9 cellular contexts compared by ENCODE assay signal in the genomic region with DNA sequence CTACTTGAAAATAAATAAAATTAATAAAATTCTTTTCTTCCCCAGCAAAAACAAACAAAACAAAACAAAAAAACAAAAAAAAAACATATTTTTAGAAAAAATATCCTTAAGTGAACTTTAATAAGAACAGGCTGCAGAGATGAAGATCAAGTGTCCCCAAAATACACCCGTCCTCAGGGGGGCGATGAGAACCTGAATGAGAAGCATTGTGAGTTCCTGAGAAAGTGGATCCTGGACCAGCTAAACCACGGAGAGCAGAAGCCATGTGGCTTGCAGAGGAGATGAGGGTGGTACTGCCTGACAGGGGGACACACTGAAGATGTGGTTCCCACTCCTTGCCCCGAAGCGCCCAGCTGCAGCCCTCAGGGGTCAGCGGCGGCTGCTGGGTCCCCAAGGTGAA.
DNase-seq lines count a peak whose midpoint lies in the region; ATAC-seq and TF ChIP-seq lines count a peak whose summit lies in the region.
"Had no signal": no experiment of that assay in that cellular context is flagged by ENCODE, and none has a peak within 500 bp of the region (broad histone marks: within the 10 kb centered on the region; RNA-seq: fewer than 3 reads in every experiment).

No MANE protein-coding gene starts in this region.

- no peaks in the 10 kb centered on the region for H3K36me3 ChIP-seq in HCT116 (ENCODE audit: control insufficient read depth in 1 of 2, insufficient read depth in 2 of 2, low read length in 2 of 2)
- no peaks in the 10 kb centered on the region for H3K36me3 ChIP-seq in ovary

- H3K4me1 Mint-ChIP-seq in activated CD8-positive, alpha-beta T cell treated with anti-CD3 and anti-CD28 coated beads, Interleukin-2, amount 10 ng/mL, durations not matched to agents 7 days and 5 days (ENCODE audit: low read depth) = peaks cover 33% of the 10 kb centered on the region

- peak overlapping the region; percentile 24 for H3K27ac Mint-ChIP-seq in activated CD8-positive, alpha-beta T cell treated with anti-CD3 and anti-CD28 coated beads, Interleukin-2, amount 10 ng/mL, durations not matched to agents 7 days and 5 days

- POLR2A ChIA-PET in HCT116 (lab: Charles Lee) = no interaction called here
- POLR2A ChIA-PET in activated CD8-positive, alpha-beta T cell treated with anti-CD3 and anti-CD28 coated beads, Interleukin-2, amount 10 ng/mL, durations not matched to agents 7 days and 5 days (lab: Charles Lee) = no interaction called here

- no peak overlapping the region for H3K9ac ChIP-seq in HCT116 (ENCODE audit: low read length)
- H3K9ac ChIP-seq: BLaER1 had no signal

- no peaks in the 10 kb centered on the region for H3K9me3 ChIP-seq in HCT116 (ENCODE audit: control insufficient read depth in 1 of 2, insufficient read depth in 1 of 2, low read depth in 1 of 2, low read length in 2 of 2)
- no peaks in the 10 kb centered on the region for H3K9me3 ChIP-seq in ovary
- H3K9me3 ChIP-seq: BLaER1 had no signal

- no peak overlapping the region for H2AFZ ChIP-seq in HCT116 (ENCODE audit: low read depth, low read length, poor library complexity, severe bottlenecking)

- H3K27me3 ChIP-seq in HCT116 (ENCODE audit: insufficient read depth, low read length) = no peaks in the 10 kb centered on the region
- H3K27me3 ChIP-seq in ovary = no peaks in the 10 kb centered on the region
- H3K27me3 ChIP-seq: BLaER1 had no signal

- H3K79me2 ChIP-seq in HCT116 (ENCODE audit: insufficient read depth, low read length) = no peaks in the 10 kb centered on the region

- no peaks in the 10 kb centered on the region for H3K9me3 Mint-ChIP-seq in activated CD8-positive, alpha-beta T cell treated with anti-CD3 and anti-CD28 coated beads, Interleukin-2, amount 10 ng/mL, durations not matched to agents 7 days and 5 days (ENCODE audit: insufficient read depth)

- no peak for TF ChIP-seq EP300 in ovary (IDR thresholded peaks at IDR 0.05)

- TF ChIP-seq CTCF in HCT116 (IDR thresholded peaks at IDR 0.05 in 2 of 3, conservative IDR thresholded peaks at IDR 0.05 in 1 of 3; ENCODE audit: borderline replicate concordance in 1 of 3, insufficient read depth in 1 of 3, low read depth in 2 of 3, low read length in 2 of 3) (peak in 2 of 3 experiments; percentile 17 to 54; a peak in 2 of 6 replicates), ovary (IDR thresholded peaks at IDR 0.05) (no peak)

- H3K4me3 ChIP-seq in HCT116 (replicated peaks in 1 of 2; ENCODE audit: low read depth in 1 of 2, low read length in 2 of 2) (no peak overlapping the region), ovary (no peak overlapping the region)
- H3K4me3 ChIP-seq: BLaER1 had no signal

- peaks cover 3 to 24% of the 10 kb centered on the region in 2 experiments; a peak in 3 of 4 replicates for H3K4me1 ChIP-seq in HCT116 (ENCODE audit: control insufficient read depth in 1 of 2, insufficient read depth in 2 of 2, low read length in 2 of 2)
- peaks cover 4% of the 10 kb centered on the region for H3K4me1 ChIP-seq in ovary (ENCODE audit: insufficient read depth)

- H3K27me3 Mint-ChIP-seq in activated CD8-positive, alpha-beta T cell treated with anti-CD3 and anti-CD28 coated beads, Interleukin-2, amount 10 ng/mL, durations not matched to agents 7 days and 5 days (ENCODE audit: low read depth) = no peaks in the 10 kb centered on the region

- no peaks in the 10 kb centered on the region for H4K20me1 ChIP-seq in HCT116 (ENCODE audit: insufficient read depth)

- H3K4me2 ChIP-seq in HCT116 (ENCODE audit: low read length) = no peak overlapping the region
- H3K4me2 ChIP-seq: BLaER1 had no signal

- 75 to 83% (median 81%) methylated on average over 7 of the region's 7 CpGs for WGBS in ovary, 3 donors

- RAD21 ChIA-PET in HCT116 (lab: Charles Lee; ENCODE audit: low non-redundant PET in 1 of 2, low total read pairs in 2 of 2, uncharacterized antibody in 2 of 2, unreplicated experiment in 2 of 2) = no interaction called here

- peaks cover 34% of the 10 kb centered on the region for H3K36me3 Mint-ChIP-seq in activated CD8-positive, alpha-beta T cell treated with anti-CD3 and anti-CD28 coated beads, Interleukin-2, amount 10 ng/mL, durations not matched to agents 7 days and 5 days (ENCODE audit: low read depth)

- intact Hi-C loops in HCT116 (cut with micrococcal nuclease) = no loop called here
- intact Hi-C loops in ovary (cut with DNase I) = loop anchor here in 1 of 4 donors (10.0 kb wide), 1 partner anchor 85 kb away; a partner anchor contains a TSS

- TF ChIP-seq RAD21 in HCT116 (IDR thresholded peaks at IDR 0.05; ENCODE audit: low read depth) = peak; percentile 62

- no peak for ATAC-seq in HCT116
- ATAC-seq in activated CD8-positive, alpha-beta T cell treated with anti-CD3 and anti-CD28 coated beads, Interleukin-2, amount 10 ng/mL, durations not matched to agents 7 days and 5 days = no peak

- no peak overlapping the region for H3K27ac ChIP-seq in HCT116 (ENCODE audit: low read depth, low read length)
- no peak overlapping the region for H3K27ac ChIP-seq in ovary

- H3K9me2 ChIP-seq in HCT116 (ENCODE audit: insufficient read depth) = no peaks in the 10 kb centered on the region

- no peak overlapping the region for H3K4me3 Mint-ChIP-seq in activated CD8-positive, alpha-beta T cell treated with anti-CD3 and anti-CD28 coated beads, Interleukin-2, amount 10 ng/mL, durations not matched to agents 7 days and 5 days

- no peak for TF ChIP-seq POLR2A in HCT116 (IDR thresholded peaks at IDR 0.05; ENCODE audit: borderline replicate concordance, extremely low read depth, insufficient read depth, insufficient read length)
- TF ChIP-seq POLR2A in ovary (IDR thresholded peaks at IDR 0.05) = no peak

- no TSS peak for BruUV-seq in HCT116 (replicated peaks; lab: Mats Ljungman, UMichigan)

- DNase-seq in NCI-H2081 (lab: John Stamatoyannopoulos, UW) (peak; percentile 18 to 54), NCI-H2081 treated with DMSO at 0.1 percent for 48 hours (lab: John Stamatoyannopoulos, UW) (no peak), HCT116 (ENCODE audit: low read depth, low spot score) (no peak), lung microvascular endothelial cell (ENCODE audit: low read depth in 2 of 2) (peak; percentile 64 to 66), hepatic stellate cell (ENCODE audit: low spot score) (no peak), ovary (no peak)
- peak; percentile 62 for DNase-seq in activated CD8-positive, alpha-beta T cell treated with anti-CD3 and anti-CD28 coated beads, Interleukin-2, amount 10 ng/mL, durations not matched to agents 7 days and 5 days
- DNase-seq in stimulated activated CD4-positive, alpha-beta T cell treated with anti-CD3 and anti-CD28 coated beads, Interleukin-4, amount 100 ng/mL, for 24 hours = no peak

- CTCF ChIA-PET in HCT116 (lab: Charles Lee) = no interaction called here
- CTCF ChIA-PET in activated CD8-positive, alpha-beta T cell treated with anti-CD3 and anti-CD28 coated beads, Interleukin-2, amount 10 ng/mL, durations not matched to agents 7 days and 5 days (lab: Charles Lee) = interaction anchor here (0.9 to 1.7 kb wide), 4 partner anchors 10 to 177 kb away, joined by 3 to 5 read pairs (median 3); no protein-coding TSS in a partner anchor

TF ChIP-seq in HCT116, 20 proteins besides CTCF, POLR2A, EP300 and RAD21:
- TF ChIP-seq SIN3A (IDR thresholded peaks at IDR 0.05; ENCODE audit: low read depth) = no peak
- TF ChIP-seq, protein P1, sequence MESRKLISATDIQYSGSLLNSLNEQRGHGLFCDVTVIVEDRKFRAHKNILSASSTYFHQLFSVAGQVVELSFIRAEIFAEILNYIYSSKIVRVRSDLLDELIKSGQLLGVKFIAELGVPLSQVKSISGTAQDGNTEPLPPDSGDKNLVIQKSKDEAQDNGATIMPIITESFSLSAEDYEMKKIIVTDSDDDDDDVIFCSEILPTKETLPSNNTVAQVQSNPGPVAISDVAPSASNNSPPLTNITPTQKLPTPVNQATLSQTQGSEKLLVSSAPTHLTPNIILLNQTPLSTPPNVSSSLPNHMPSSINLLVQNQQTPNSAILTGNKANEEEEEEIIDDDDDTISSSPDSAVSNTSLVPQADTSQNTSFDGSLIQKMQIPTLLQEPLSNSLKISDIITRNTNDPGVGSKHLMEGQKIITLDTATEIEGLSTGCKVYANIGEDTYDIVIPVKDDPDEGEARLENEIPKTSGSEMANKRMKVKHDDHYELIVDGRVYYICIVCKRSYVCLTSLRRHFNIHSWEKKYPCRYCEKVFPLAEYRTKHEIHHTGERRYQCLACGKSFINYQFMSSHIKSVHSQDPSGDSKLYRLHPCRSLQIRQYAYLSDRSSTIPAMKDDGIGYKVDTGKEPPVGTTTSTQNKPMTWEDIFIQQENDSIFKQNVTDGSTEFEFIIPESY (IDR thresholded peaks at IDR 0.05; ENCODE audit: extremely low read depth, insufficient replicate concordance, low read length) = no peak
- no peak for TF ChIP-seq SP1 (IDR thresholded peaks at IDR 0.05; ENCODE audit: low read depth)
- TF ChIP-seq EZH2phosphoT487 (IDR thresholded peaks at IDR 0.05; ENCODE audit: borderline replicate concordance) = no peak
- TF ChIP-seq CBX3 (IDR thresholded peaks at IDR 0.05; ENCODE audit: low read depth) = no peak
- TF ChIP-seq EZH2 (IDR thresholded peaks at IDR 0.05) = no peak
- TF ChIP-seq, protein P2, sequence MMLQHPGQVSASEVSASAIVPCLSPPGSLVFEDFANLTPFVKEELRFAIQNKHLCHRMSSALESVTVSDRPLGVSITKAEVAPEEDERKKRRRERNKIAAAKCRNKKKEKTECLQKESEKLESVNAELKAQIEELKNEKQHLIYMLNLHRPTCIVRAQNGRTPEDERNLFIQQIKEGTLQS (IDR thresholded peaks at IDR 0.05) = no peak
- TF ChIP-seq EGR1 (IDR thresholded peaks at IDR 0.05; ENCODE audit: low read depth) = no peak
- no peak for TF ChIP-seq CEBPB (IDR thresholded peaks at IDR 0.05; ENCODE audit: low read depth)

Comparison
In these comparisons a context has a peak if more than half of its experiments do, and no peak if none do; other contexts are left out.
1. DNase-seq: peak in NCI-H2081 (2 of 2), activated CD8-positive, alpha-beta T cell treated with anti-CD3 and anti-CD28 coated beads, Interleukin-2, amount 10 ng/mL, durations not matched to agents 7 days and 5 days (single experiment) and lung microvascular endothelial cell (2 of 2); none in NCI-H2081 treated with DMSO at 0.1 percent for 48 hours (single experiment), HCT116 (single experiment), hepatic stellate cell (single experiment), ovary (0 of 5) and stimulated activated CD4-positive, alpha-beta T cell treated with anti-CD3 and anti-CD28 coated beads, Interleukin-4, amount 100 ng/mL, for 24 hours (single experiment).
2. CTCF ChIP-seq: peak in HCT116 (2 of 3); none in ovary (0 of 3).